In the genomic region with DNA sequence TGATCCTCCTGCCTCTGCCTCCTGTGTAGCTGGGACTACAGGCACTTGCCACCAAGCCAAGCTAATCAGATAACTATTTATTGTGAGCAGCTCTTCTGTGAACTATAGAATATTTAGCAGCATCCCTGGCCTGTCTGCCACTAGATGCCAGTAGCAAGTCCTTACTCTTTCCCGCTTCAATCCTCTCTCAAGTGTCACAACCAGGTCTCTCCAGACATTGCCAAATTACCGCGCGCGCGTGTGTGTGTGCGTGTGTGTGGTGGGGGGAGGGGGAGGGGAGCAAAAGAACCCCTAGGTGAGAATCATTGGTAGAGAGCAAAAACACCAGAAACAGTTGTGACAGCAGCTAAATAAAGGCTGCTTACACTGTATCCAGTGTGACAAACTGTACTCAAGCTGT, we compare ENCODE assay signal across 1 cellular context.
TF ChIP-seq lines count a peak whose summit lies in the region.

No MANE protein-coding gene starts in this region.

TF ChIP-seq in IMR-90, 13 proteins besides CTCF, POLR2A, EP300 and RAD21:
- TF ChIP-seq ELK1 (IDR thresholded peaks at IDR 0.05; ENCODE audit: borderline replicate concordance, low read depth, low read length) (no peak), MAFK (IDR thresholded peaks at IDR 0.05; ENCODE audit: low read depth, low read length) (no peak), CEBPB (IDR thresholded peaks at IDR 0.05; ENCODE audit: low read depth, low read length) (no peak), RFX5 (IDR thresholded peaks at IDR 0.05; ENCODE audit: low read depth, low read length) (no peak), RCOR1 (IDR thresholded peaks at IDR 0.05; ENCODE audit: insufficient replicate concordance, low read length) (no peak), BHLHE40 (IDR thresholded peaks at IDR 0.05; ENCODE audit: low read depth, low read length) (no peak), FOS (IDR thresholded peaks at IDR 0.05; ENCODE audit: low read depth, low read length) (no peak), MXI1 (IDR thresholded peaks at IDR 0.05; ENCODE audit: borderline replicate concordance, low read depth, low read length) (no peak), SMC3 (IDR thresholded peaks at IDR 0.05; ENCODE audit: low read depth, low read length) (no peak), MAZ (IDR thresholded peaks at IDR 0.05; ENCODE audit: borderline replicate concordance, low read depth, low read length) (no peak)
